8 cellular contexts compared by ENCODE assay signal in the genomic region with DNA sequence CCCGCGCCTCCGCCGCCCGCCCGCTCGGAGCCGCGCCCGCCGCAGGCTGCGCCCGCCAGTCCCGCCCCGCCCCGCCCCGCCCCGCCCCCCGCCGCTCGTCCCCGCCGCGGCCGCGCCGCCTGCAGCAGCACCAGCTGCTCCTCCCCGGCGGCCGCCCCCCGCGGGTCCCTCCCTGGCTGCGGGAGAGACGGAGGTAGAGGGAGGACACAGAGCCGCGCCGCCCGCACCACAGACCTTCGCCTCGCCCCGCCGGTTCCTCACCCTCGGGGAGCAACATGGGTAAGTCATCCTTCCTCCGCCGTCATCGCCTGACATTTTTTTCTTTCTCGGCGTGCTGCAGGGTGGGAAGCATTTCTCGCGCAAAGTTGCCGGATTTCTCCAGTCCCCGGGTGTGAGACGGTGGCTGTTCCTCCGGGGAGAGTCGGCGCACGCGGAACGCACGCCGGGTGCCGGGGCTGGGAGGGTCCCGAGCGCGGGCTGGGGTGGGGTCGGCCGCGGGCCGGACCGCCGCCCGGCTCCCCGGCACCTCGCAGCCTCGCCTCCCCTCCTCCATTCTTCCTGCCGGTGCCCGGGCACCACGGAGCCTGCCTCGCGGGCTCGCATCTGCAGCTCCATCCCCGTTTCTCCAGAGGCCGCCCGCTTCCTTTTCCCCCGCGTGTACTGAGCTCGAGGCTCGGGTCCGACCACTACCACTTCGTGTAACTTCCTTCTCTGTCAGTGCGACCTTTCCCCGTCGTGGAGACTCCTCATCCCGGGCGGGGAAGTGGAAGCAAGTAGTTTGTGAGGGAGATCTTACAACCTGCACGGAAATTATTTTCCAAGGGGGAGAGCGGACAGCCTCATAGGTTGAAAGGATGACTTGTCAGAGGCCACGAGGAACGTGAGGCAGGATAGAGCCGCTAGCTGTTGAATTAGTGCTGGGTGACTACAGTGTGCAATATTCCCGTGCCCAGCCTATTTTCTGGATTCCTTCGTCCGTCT. TPM values are rescaled to one million over a fixed set of nuclear protein-coding genes. Genes with fewer than 3 reads are reported as not detected.
DNase-seq lines count a peak whose midpoint lies in the region; ATAC-seq and TF ChIP-seq lines count a peak whose summit lies in the region.

TSS of gene RAP1GDS1 (plus strand) at position 94 of the 981 bp plus-strand sequence. CDS start at position 276, 182 bp downstream.

- no peak within 1 kb of the TSS for H4K5ac ChIP-seq in mesendoderm (ENCODE audit: low read length)

- H2AK5ac ChIP-seq in mesendoderm (ENCODE audit: low read length): no peak within 1 kb of the TSS

- H3K27me3 Mint-ChIP-seq in activated CD4-positive, alpha-beta memory T cell treated with anti-CD3 and anti-CD28 coated beads for 36 hours: no peaks in the 10 kb centered on the region

- no peaks in the 10 kb centered on the region for H3K27me3 ChIP-seq in mesendoderm (ENCODE audit: insufficient read depth, low read length, poor library complexity)

- ATAC-seq in GM18505 (IDR thresholded peaks at IDR 0.05; ENCODE audit: unreplicated experiment) (peak; percentile 13), HG03025 (IDR thresholded peaks at IDR 0.05; ENCODE audit: low FRiP score, unreplicated experiment) (peak; percentile 14)

- peak within 1 kb of the TSS; percentile 96 for H3K9ac ChIP-seq in mesendoderm (ENCODE audit: low read length)

- no peaks in the 10 kb centered on the region for H3K36me3 ChIP-seq in mesendoderm (ENCODE audit: control insufficient read depth, insufficient read depth, low read length)

- H3K23ac ChIP-seq in mesendoderm (ENCODE audit: low read length): peak within 1 kb of the TSS; percentile 56

- TF ChIP-seq CTCF in 22Rv1 (IDR thresholded peaks at IDR 0.05): no peak

- WGBS in mesendoderm (ENCODE audit: extremely low coverage, insufficient coverage, low lambda C conversion rate): no CpG with 5 or more reads among the region's 103 CpGs

- in situ Hi-C loops in endometrial microvascular endothelial cells (cut with HindIII; ENCODE audit: inconsistent ontology term, low pct_unique_long_range_greater_than_20kb, low sequenced_read_pairs): no loop called here

- peak within 1 kb of the TSS; percentile 99 for H3K4me3 Mint-ChIP-seq in activated CD4-positive, alpha-beta memory T cell treated with anti-CD3 and anti-CD28 coated beads for 36 hours

- H2BK5ac ChIP-seq in mesendoderm (ENCODE audit: low read length): peak within 1 kb of the TSS; percentile 94

- peak within 1 kb of the TSS; percentile 43 for H4K8ac ChIP-seq in mesendoderm (ENCODE audit: low read depth, low read length)

- CTCF ChIA-PET in activated CD4-positive, alpha-beta memory T cell treated with anti-CD3 and anti-CD28 coated beads for 36 hours (lab: Charles Lee): interaction anchor here (0.6 to 2.7 kb wide), 8 partner anchors 15 to 794 kb away, joined by 3 to 10 read pairs (median 4); partner anchors contain the start of genes METAP1 and STPG2

- peak; percentile 49 for TF ChIP-seq POLR2A in GM18505 (IDR thresholded peaks at IDR 0.05; ENCODE audit: borderline replicate concordance, extremely low read depth, insufficient read depth, insufficient read length)

- peak within 1 kb of the TSS; percentile 94 for H3K27ac ChIP-seq in 22Rv1
- H3K27ac ChIP-seq in mesendoderm (ENCODE audit: low read depth, low read length): peak within 1 kb of the TSS; percentile 100

- peaks cover 4% of the 10 kb centered on the region for H3K79me1 ChIP-seq in mesendoderm (ENCODE audit: low read length)

- H2BK120ac ChIP-seq in mesendoderm (ENCODE audit: low read depth, low read length): peak within 1 kb of the TSS; percentile 54

- no peaks in the 10 kb centered on the region for H3K9me3 Mint-ChIP-seq in activated CD4-positive, alpha-beta memory T cell treated with anti-CD3 and anti-CD28 coated beads for 36 hours

- H3K4me3 ChIP-seq in mesendoderm (ENCODE audit: low read length): peak within 1 kb of the TSS; percentile 82

- H3K18ac ChIP-seq in mesendoderm (ENCODE audit: low read length): peak within 1 kb of the TSS; percentile 82

- H3K4me2 ChIP-seq in mesendoderm (ENCODE audit: low read length): peak within 1 kb of the TSS; percentile 91

- H3K27ac Mint-ChIP-seq in activated CD4-positive, alpha-beta memory T cell treated with anti-CD3 and anti-CD28 coated beads for 36 hours: peak within 1 kb of the TSS; percentile 97

- H2BK15ac ChIP-seq in mesendoderm (replicated peaks; ENCODE audit: low read depth): no peak within 1 kb of the TSS

- peak within 1 kb of the TSS; percentile 97 for H3K56ac ChIP-seq in mesendoderm (ENCODE audit: low read length)

- peak within 1 kb of the TSS; percentile 91 for H3K4ac ChIP-seq in mesendoderm (ENCODE audit: low read depth, low read length)

- H3K4me1 ChIP-seq in mesendoderm (ENCODE audit: control insufficient read depth, low read depth, low read length): peaks cover 7% of the 10 kb centered on the region

- peaks cover 44% of the 10 kb centered on the region for H3K4me1 Mint-ChIP-seq in activated CD4-positive, alpha-beta memory T cell treated with anti-CD3 and anti-CD28 coated beads for 36 hours (ENCODE audit: low read depth)

- peaks cover 14% of the 10 kb centered on the region for H3K79me2 ChIP-seq in mesendoderm (ENCODE audit: control insufficient read depth, insufficient read depth, low read length)

- POLR2A ChIA-PET in activated CD4-positive, alpha-beta memory T cell treated with anti-CD3 and anti-CD28 coated beads for 36 hours (lab: Charles Lee): interaction anchor here (0.5 to 2.8 kb wide), 15 partner anchors 22 to 734 kb away, joined by 3 to 19 read pairs (median 4); partner anchors contain the start of genes EIF4E, METAP1, STPG2 and TSPAN5

- H3K36me3 Mint-ChIP-seq in activated CD4-positive, alpha-beta memory T cell treated with anti-CD3 and anti-CD28 coated beads for 36 hours: peaks cover 6% of the 10 kb centered on the region

- intact Hi-C loops in activated CD4-positive, alpha-beta memory T cell treated with anti-CD3 and anti-CD28 coated beads for 36 hours (cut with micrococcal nuclease): loop anchor here (1.0 to 10.0 kb wide), 11 partner anchors 21 to 1683 kb away; partner anchors contain the start of genes ADH5, DNAJB14, EIF4E and METAP1

- DNase-seq in NCI-H2227 treated with DMSO at 0.1 percent for 48 hours (lab: John Stamatoyannopoulos, UW): peak; percentile 72
- peak; percentile 82 for DNase-seq in activated CD4-positive, alpha-beta memory T cell treated with anti-CD3 and anti-CD28 coated beads for 36 hours
- peak; percentile 55 for DNase-seq in mesendoderm
- peak; percentile 17 to 53 for DNase-seq in stimulated activated CD8-positive, alpha-beta memory T cell treated with anti-CD3 and anti-CD28 coated beads, Interleukin-15, amount 100 ng/mL, for 4 hours (ENCODE audit: low read depth in 2 of 2)

RNA-seq across cellular contexts. Expression of gene RAP1GDS1, which starts in this region (rescaled TPM):
- 10 to 100 TPM; 53.0 to 58.4 TPM for total RNA-seq in activated CD4-positive, alpha-beta memory T cell treated with anti-CD3 and anti-CD28 coated beads for 36 hours
- 60.5 TPM for total RNA-seq in endometrial microvascular endothelial cells (ENCODE audit: inconsistent ontology term)
- 15.6 TPM for polyA plus RNA-seq in mesendoderm (2013, experiment 1 of 2)
- 16.7 TPM for polyA plus RNA-seq in mesendoderm (2013, experiment 2 of 2)

Comparison
In these comparisons a context has a peak if more than half of its experiments do, and no peak if none do; other contexts are left out.
1. Peak in every context shown above with its lines: DNase-seq, ATAC-seq, H3K4me3 ChIP-seq and H3K27ac ChIP-seq.